9 cellular contexts compared by ENCODE assay signal in genomic region chr1:232620356-232620841, GRCh38. TPM values are rescaled to one million over a fixed set of nuclear protein-coding genes. Genes with fewer than 3 reads are reported as not detected.
DNase-seq lines count a peak whose midpoint lies in the region; ATAC-seq and TF ChIP-seq lines count a peak whose summit lies in the region.
"Had no signal": no experiment of that assay in that cellular context is flagged by ENCODE, and none has a peak within 500 bp of the region (broad histone marks: within the 10 kb centered on the region; RNA-seq: fewer than 3 reads in every experiment).

No MANE protein-coding gene starts in this region.

- no peaks in the 10 kb centered on the region for H3K9me3 Mint-ChIP-seq in WTC11

- DNase-seq in BE2C = peak; percentile 74
- peak; percentile 91 for DNase-seq in NCI-H146 (lab: John Stamatoyannopoulos, UW)
- no peak for DNase-seq in WTC11 (ENCODE audit: low spot score)
- peak; percentile 46 for DNase-seq in left ventricle myocardium inferior
- DNase-seq in sciatic nerve (ENCODE audit: low spot score) = no peak
- no peak for DNase-seq in activated gamma-delta T cell treated with Interleukin-2 at 50 U/mL for 16 hours
- DNase-seq in activated T-cell treated with anti-CD3 and anti-CD28 coated beads, Interleukin-2, amount 50 U/mL, for 48 hours = no peak

- POLR2A ChIA-PET in WTC11 (lab: Charles Lee) = no interaction called here

- no peaks in the 10 kb centered on the region; the same call in 1 of the 2 replicates for H3K27me3 Mint-ChIP-seq in WTC11 (ENCODE audit: low read depth)

- peak; percentile 74 for ATAC-seq in WTC11
- peak; percentile 87 for ATAC-seq in sciatic nerve
- no peak for ATAC-seq in HG02571 (IDR thresholded peaks at IDR 0.05; ENCODE audit: unreplicated experiment)

- peak overlapping the region; percentile 44 for H3K4me3 Mint-ChIP-seq in WTC11

- H3K9me3 ChIP-seq in BE2C (no peaks in the 10 kb centered on the region), left ventricle myocardium inferior (replicated peaks) (no peaks in the 10 kb centered on the region)

- H3K27me3 ChIP-seq in BE2C = no peaks in the 10 kb centered on the region
- no peaks in the 10 kb centered on the region for H3K27me3 ChIP-seq in left ventricle myocardium inferior (ENCODE audit: low read depth)

- H3K4me1 ChIP-seq in BE2C (peaks cover 13% of the 10 kb centered on the region), left ventricle myocardium inferior (peaks cover 99% of the 10 kb centered on the region)

- H3K27ac Mint-ChIP-seq in WTC11 = peak overlapping the region; percentile 91

- intact Hi-C loops in left ventricle myocardium inferior (cut with micrococcal nuclease) (loop anchor here (10.0 kb wide), 3 partner anchors 56 to 186 kb away; no protein-coding TSS in a partner anchor), sciatic nerve (cut with DNase I) (no loop called here)

- no peaks in the 10 kb centered on the region for H3K36me3 Mint-ChIP-seq in WTC11

- peak overlapping the region; percentile 82 for H3K27ac ChIP-seq in left ventricle myocardium inferior (replicated peaks)
- H3K27ac ChIP-seq: C4-2B had no signal

- H3K4me3 ChIP-seq in BE2C (ENCODE audit: low read depth, low read length) = peak overlapping the region; percentile 25
- peak overlapping the region; percentile 42 for H3K4me3 ChIP-seq in left ventricle myocardium inferior

- CTCF ChIA-PET in WTC11 (lab: Charles Lee) = interaction anchor here (1.1 to 2.4 kb wide), 3 partner anchors 9 to 18 kb away, joined by 4 to 8 read pairs (median 5); partner anchors contain the start of gene SIPA1L2

- H3K36me3 ChIP-seq in BE2C (no peaks in the 10 kb centered on the region), left ventricle myocardium inferior (no peaks in the 10 kb centered on the region)

- TF ChIP-seq CTCF in BE2C (IDR thresholded peaks at IDR 0.05; ENCODE audit: low read depth, low read length) (no peak), WTC11 (IDR thresholded peaks at IDR 0.05) (no peak), left ventricle myocardium inferior (IDR thresholded peaks at IDR 0.05; ENCODE audit: borderline replicate concordance) (no peak)

- H3K4me1 Mint-ChIP-seq in WTC11 = peaks cover 88% of the 10 kb centered on the region

TF ChIP-seq in WTC11, 78 proteins besides CTCF, POLR2A, EP300 and RAD21:
- TF ChIP-seq ZNF138 (CRISPR knock-in tag; conservative IDR thresholded peaks at IDR 0.05) (no peak), SMAD4 (CRISPR knock-in tag; IDR thresholded peaks at IDR 0.05) (no peak)

RNA-seq across cellular contexts. Expression of gene SIPA1L2, which starts 9.5 kb away (rescaled TPM):
- 17.0 TPM for polyA plus RNA-seq in BE2C (2012; ENCODE audit: insufficient read depth, insufficient read length, low read depth)
- 10.9 to 14.3 TPM (median 11.6 TPM) in 3 replicates for total RNA-seq in WTC11 (2021)
- total RNA-seq in left ventricle myocardium inferior = 127 TPM
- 61.5 TPM for total RNA-seq in sciatic nerve

Comparison
In these comparisons a context has a peak if more than half of its experiments do, and no peak if none do; other contexts are left out.
1. DNase-seq: peak in BE2C (single experiment), NCI-H146 (single experiment) and left ventricle myocardium inferior (single experiment); none in WTC11 (single experiment), sciatic nerve (single experiment), activated gamma-delta T cell treated with Interleukin-2 at 50 U/mL for 16 hours (single experiment) and activated T-cell treated with anti-CD3 and anti-CD28 coated beads, Interleukin-2, amount 50 U/mL, for 48 hours (0 of 2).